8 cellular contexts compared by ENCODE assay signal in genomic region chr17:74779948-74780400, GRCh38. TPM values are rescaled to one million over a fixed set of nuclear protein-coding genes. Genes with fewer than 3 reads are reported as not detected.
DNase-seq lines count a peak whose midpoint lies in the region; ATAC-seq and TF ChIP-seq lines count a peak whose summit lies in the region.

No MANE protein-coding gene starts in this region.

- H3K27ac ChIP-seq in Karpas-422 (ENCODE audit: low read length) (no peak overlapping the region), A673 (ENCODE audit: low read depth, low read length, poor library complexity, severe bottlenecking) (no peak overlapping the region)

- TF ChIP-seq CTCF in HFFc6 (IDR thresholded peaks at IDR 0.05) (no peak), A673 (conservative IDR thresholded peaks at IDR 0.05; ENCODE audit: low read depth, low read length) (no peak)

- peaks cover 7% of the 10 kb centered on the region for H3K36me3 Mint-ChIP-seq in HFFc6 (ENCODE audit: low read depth)

- H3K4me3 Mint-ChIP-seq in HFFc6: no peak overlapping the region

- H3K4me1 ChIP-seq in Karpas-422 (ENCODE audit: low read length) (peaks cover 49% of the 10 kb centered on the region), A673 (ENCODE audit: insufficient read depth, low read length, poor library complexity, severe bottlenecking) (no peaks in the 10 kb centered on the region)

- H3K4me2 ChIP-seq in Karpas-422 (ENCODE audit: low read depth, low read length, poor library complexity, severe bottlenecking): no peak overlapping the region

- POLR2A ChIA-PET in A673 (lab: Charles Lee; ENCODE audit: low non-redundant PET): no interaction called here

- BruUV-seq in A673 (replicated peaks; lab: Mats Ljungman, UMichigan): no TSS peak

- no peak overlapping the region for H3K27ac Mint-ChIP-seq in HFFc6

- peak overlapping the region; percentile 40; the same call in 1 of the 2 replicates for H3K9ac ChIP-seq in Karpas-422 (ENCODE audit: low read length)

- CTCF ChIA-PET in A673 (lab: Charles Lee): interaction anchor here (1.0 kb wide), 1 partner anchor 35 kb away, joined by 3 read pairs; no protein-coding TSS in a partner anchor

- H4K20me1 ChIP-seq in Karpas-422 (ENCODE audit: insufficient read depth, low read depth, low read length): no peaks in the 10 kb centered on the region; the same call in 1 of the 2 replicates

- no peaks in the 10 kb centered on the region for H3K9me3 Mint-ChIP-seq in HFFc6

- H3K4me1 Mint-ChIP-seq in HFFc6 (ENCODE audit: low read depth): peaks cover 33% of the 10 kb centered on the region

- ATAC-seq in GM19351 (IDR thresholded peaks at IDR 0.05; ENCODE audit: unreplicated experiment): peak; percentile 62
- no peak for ATAC-seq in SK-N-SH treated with all-trans-retinoic acid at 6 μM for 48 hours

- H3K27me3 ChIP-seq in Karpas-422 (ENCODE audit: low read length): no peaks in the 10 kb centered on the region
- H3K27me3 ChIP-seq in A673 (replicated peaks; ENCODE audit: insufficient read depth, low read depth, low read length, poor library complexity): no peaks in the 10 kb centered on the region

- no peak overlapping the region for H2AFZ ChIP-seq in Karpas-422 (ENCODE audit: low read length)

- no peaks in the 10 kb centered on the region for H3K9me2 ChIP-seq in Karpas-422 (replicated peaks; ENCODE audit: insufficient read depth, low read length)

- intact Hi-C loops in A673 (cut with micrococcal nuclease; ENCODE audit: unreplicated experiment): loop anchor here (5.0 kb wide), 1 partner anchor 38 kb away; no protein-coding TSS in a partner anchor

- peaks cover 7% of the 10 kb centered on the region; the same call in 1 of the 2 replicates for H3K27me3 Mint-ChIP-seq in HFFc6 (ENCODE audit: insufficient read depth)

- H3K4me3 ChIP-seq in Karpas-422 (ENCODE audit: low read length) (no peak overlapping the region), A673 (ENCODE audit: low read depth, low read length, poor library complexity, severe bottlenecking) (no peak overlapping the region)

- DNase-seq in Karpas-422 (no peak), activated T-helper 1 cell treated with Interleukin-2 at 50 U/mL for 16 hours (ENCODE audit: low read depth) (peak; percentile 58), medulla oblongata (ENCODE audit: extremely low spot score) (peak; percentile 91), HFFc6 (no peak), A673 (ENCODE audit: low spot score) (no peak), NCI-H146 (lab: John Stamatoyannopoulos, UW) (no peak)

- no peaks in the 10 kb centered on the region for H3K9me3 ChIP-seq in Karpas-422 (ENCODE audit: low read length)
- H3K9me3 ChIP-seq in A673 (ENCODE audit: low read depth, low read length, poor library complexity, severe bottlenecking): no peaks in the 10 kb centered on the region

- H3K79me2 ChIP-seq in Karpas-422 (ENCODE audit: low read length): peaks cover 26% of the 10 kb centered on the region

- no peaks in the 10 kb centered on the region for H3K36me3 ChIP-seq in Karpas-422 (ENCODE audit: insufficient read depth, low read length)
- H3K36me3 ChIP-seq in A673 (ENCODE audit: insufficient read depth, low read length, poor library complexity, severe bottlenecking): no peaks in the 10 kb centered on the region

TF ChIP-seq in SK-N-SH treated with all-trans-retinoic acid at 6 μM for 48 hours, 23 proteins besides CTCF, POLR2A, EP300 and RAD21:
- TF ChIP-seq CREB5 (CRISPR knock-in tag; IDR thresholded peaks at IDR 0.05; ENCODE audit: low read depth) (no peak), ZFP30 (CRISPR knock-in tag; IDR thresholded peaks at IDR 0.05) (no peak), PATZ1 (CRISPR knock-in tag; IDR thresholded peaks at IDR 0.05; ENCODE audit: borderline replicate concordance) (no peak), ZNF8 (CRISPR knock-in tag; IDR thresholded peaks at IDR 0.05) (no peak), BACH2 (CRISPR knock-in tag; IDR thresholded peaks at IDR 0.05; ENCODE audit: borderline replicate concordance) (no peak), ZC3H10 (CRISPR knock-in tag; IDR thresholded peaks at IDR 0.05) (no peak), ZNF70 (CRISPR knock-in tag; IDR thresholded peaks at IDR 0.05) (no peak), CSDC2 (CRISPR knock-in tag; IDR thresholded peaks at IDR 0.05) (no peak)
- TF ChIP-seq, protein P1, sequence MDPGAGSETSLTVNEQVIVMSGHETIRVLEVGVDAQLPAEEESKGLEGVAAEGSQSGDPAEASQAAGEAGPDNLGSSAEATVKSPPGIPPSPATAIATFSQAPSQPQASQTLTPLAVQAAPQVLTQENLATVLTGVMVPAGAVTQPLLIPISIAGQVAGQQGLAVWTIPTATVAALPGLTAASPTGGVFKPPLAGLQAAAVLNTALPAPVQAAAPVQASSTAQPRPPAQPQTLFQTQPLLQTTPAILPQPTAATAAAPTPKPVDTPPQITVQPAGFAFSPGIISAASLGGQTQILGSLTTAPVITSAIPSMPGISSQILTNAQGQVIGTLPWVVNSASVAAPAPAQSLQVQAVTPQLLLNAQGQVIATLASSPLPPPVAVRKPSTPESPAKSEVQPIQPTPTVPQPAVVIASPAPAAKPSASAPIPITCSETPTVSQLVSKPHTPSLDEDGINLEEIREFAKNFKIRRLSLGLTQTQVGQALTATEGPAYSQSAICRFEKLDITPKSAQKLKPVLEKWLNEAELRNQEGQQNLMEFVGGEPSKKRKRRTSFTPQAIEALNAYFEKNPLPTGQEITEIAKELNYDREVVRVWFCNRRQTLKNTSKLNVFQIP (CRISPR knock-in tag; IDR thresholded peaks at IDR 0.05; ENCODE audit: borderline replicate concordance, low read depth): no peak
- TF ChIP-seq, protein P2, sequence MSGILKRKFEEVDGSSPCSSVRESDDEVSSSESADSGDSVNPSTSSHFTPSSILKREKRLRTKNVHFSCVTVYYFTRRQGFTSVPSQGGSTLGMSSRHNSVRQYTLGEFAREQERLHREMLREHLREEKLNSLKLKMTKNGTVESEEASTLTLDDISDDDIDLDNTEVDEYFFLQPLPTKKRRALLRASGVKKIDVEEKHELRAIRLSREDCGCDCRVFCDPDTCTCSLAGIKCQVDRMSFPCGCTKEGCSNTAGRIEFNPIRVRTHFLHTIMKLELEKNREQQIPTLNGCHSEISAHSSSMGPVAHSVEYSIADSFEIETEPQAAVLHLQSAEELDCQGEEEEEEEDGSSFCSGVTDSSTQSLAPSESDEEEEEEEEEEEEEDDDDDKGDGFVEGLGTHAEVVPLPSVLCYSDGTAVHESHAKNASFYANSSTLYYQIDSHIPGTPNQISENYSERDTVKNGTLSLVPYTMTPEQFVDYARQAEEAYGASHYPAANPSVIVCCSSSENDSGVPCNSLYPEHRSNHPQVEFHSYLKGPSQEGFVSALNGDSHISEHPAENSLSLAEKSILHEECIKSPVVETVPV (CRISPR knock-in tag; IDR thresholded peaks at IDR 0.05): no peak

RNA-seq across cellular contexts. Expression of gene NAT9, which starts 3.8 kb away (rescaled TPM):
- 25.3 and 66.8 TPM in 2 replicates for total RNA-seq in Karpas-422 (2014; rRNA removed; shearing (Covaris generic); ENCODE audit: low replicate concordance)
- total RNA-seq in HFFc6 (2021; fragmentation: NEBNext Ultra II Directional; extraction: Animal tissue kit (Norgen Biotek cat#: 25700)): 10 to 100 TPM; 40.9 to 50.7 (median 46.6) TPM
- 55.6 and 60.6 TPM in 2 replicates for total RNA-seq in A673 (2021)

RNA-seq across cellular contexts. Expression of gene NHERF1, which starts 31.5 kb away (rescaled TPM):
- total RNA-seq in Karpas-422 (2014; rRNA removed; shearing (Covaris generic); ENCODE audit: low replicate concordance): 24.4 and 38.3 TPM in 2 replicates
- total RNA-seq in HFFc6 (2021; fragmentation: NEBNext Ultra II Directional; extraction: Animal tissue kit (Norgen Biotek cat#: 25700)): 10 to 100 TPM; 15.7 to 18.9 (median 17.5) TPM
- total RNA-seq in A673 (2021): 33.8 and 47.9 TPM in 2 replicates

RNA-seq across cellular contexts. Expression of gene RAB37, which starts 42.9 kb away (rescaled TPM):
- total RNA-seq in Karpas-422 (2014; rRNA removed; shearing (Covaris generic); ENCODE audit: low replicate concordance): 0.07 TPM in 1 of 2 replicates, not detected in the other
- under 1 TPM in 3 of 6 experiments, not detected in 3; 0.11 to 0.28 (median 0.12) TPM for total RNA-seq in HFFc6 (2021; fragmentation: NEBNext Ultra II Directional; extraction: Animal tissue kit (Norgen Biotek cat#: 25700))
- not detected in 2 replicates for total RNA-seq in A673 (2021)

Comparison
In these comparisons a context has a peak if more than half of its experiments do, and no peak if none do; other contexts are left out.
1. DNase-seq: peak in activated T-helper 1 cell treated with Interleukin-2 at 50 U/mL for 16 hours (single experiment) and medulla oblongata (single experiment); none in Karpas-422 (single experiment), HFFc6 (single experiment), A673 (single experiment) and NCI-H146 (single experiment).